ENCODE assay signal across 26 cellular contexts in genomic region chr13:36606060-36606459, GRCh38.
"Had no signal": no experiment of that assay in that cellular context is flagged by ENCODE, and none has a peak within 500 bp of the region (broad histone marks: within the 10 kb centered on the region; RNA-seq: fewer than 3 reads in every experiment).

No MANE protein-coding gene starts in this region.

- H3K27ac ChIP-seq: dorsolateral prefrontal cortex, epithelial cell of prostate, gastrocnemius medialis, heart left ventricle, hepatocyte, lower lobe of right lung, prostate gland, right atrium auricular region, testis, tibial artery had no signal

- ATAC-seq: esophagus mucosa; gastrocnemius medialis; heart left ventricle; left ventricle myocardium superior; lower lobe of right lung; naive thymus-derived CD8-positive, alpha-beta T cell; sciatic nerve; stimulated activated effector memory CD8-positive, alpha-beta T cell treated with anti-CD3 and anti-CD28 coated beads, Interleukin-12 subunit alpha, Interleukin-12 subunit beta, amount 100 ng/mL, for 72 hours; stimulated activated naive CD8-positive, alpha-beta T cell treated with anti-CD3 and anti-CD28 coated beads, Interleukin-15, Interleukin-2, amounts not matched to agents 100 U/mL and 50 U/mL, for 24 hours had no signal

- H3K36me3 ChIP-seq: gastrocnemius medialis, heart left ventricle, lower lobe of right lung, prostate gland, right atrium auricular region, tibial artery had no signal

- H3K4me3 ChIP-seq: dorsolateral prefrontal cortex, gastrocnemius medialis, heart left ventricle, hepatocyte, lower lobe of right lung, prostate gland, right atrium auricular region, testis, tibial artery had no signal

- DNase-seq: dorsolateral prefrontal cortex; effector CD4-positive, alpha-beta T cell; foreskin fibroblast; gastrocnemius medialis; heart left ventricle; immature natural killer cell; islet precursor cell; kidney glomerular epithelial cell; left ventricle myocardium superior; lower lobe of right lung; naive thymus-derived CD8-positive, alpha-beta T cell; nephron progenitor cell; nucleus accumbens; stimulated activated CD4-positive, alpha-beta T cell treated with anti-CD3 and anti-CD28 coated beads, Interleukin-2, amount 100 ng/mL, for 24 hours; stimulated activated CD4-positive, alpha-beta T cell treated with anti-CD3 and anti-CD28 coated beads, Interleukin-4, amount 100 ng/mL, for 24 hours; stimulated activated naive CD8-positive, alpha-beta T cell treated with anti-CD3 and anti-CD28 coated beads, Interleukin-15, Interleukin-2, amounts not matched to agents 100 U/mL and 50 U/mL, for 24 hours; substantia nigra; testis; tibial artery had no signal

- H2AFZ ChIP-seq: hepatocyte had no signal

- H3K4me2 ChIP-seq: hepatocyte had no signal

- H3K9me3 ChIP-seq: gastrocnemius medialis, heart left ventricle, lower lobe of right lung, prostate gland, right atrium auricular region, testis, tibial artery had no signal

- H3K27me3 ChIP-seq: dorsolateral prefrontal cortex, gastrocnemius medialis, heart left ventricle, hepatocyte, right atrium auricular region, testis, tibial artery had no signal

- H3K79me2 ChIP-seq: hepatocyte had no signal

- H3K4me1 ChIP-seq: gastrocnemius medialis, lower lobe of right lung, prostate gland, right atrium auricular region, testis, tibial artery had no signal
